ENCODE assay signal across 22 cellular contexts in genomic region chr17:17345294-17345597, GRCh38.
"Had no signal": no experiment of that assay in that cellular context is flagged by ENCODE, and none has a peak within 500 bp of the region (broad histone marks: within the 10 kb centered on the region; RNA-seq: fewer than 3 reads in every experiment).

No MANE protein-coding gene starts in this region.

- H3K36me3 ChIP-seq: adrenal gland, ascending aorta, cardiac muscle cell, esophagus squamous epithelium, transverse colon had no signal

- H3K4me3 ChIP-seq: adrenal gland, ascending aorta, cardiac muscle cell, esophagus squamous epithelium, mucosa of descending colon, sigmoid colon, testis, transverse colon had no signal

- H3K27ac ChIP-seq: adrenal gland, ascending aorta, cardiac muscle cell, epithelial cell of prostate, esophagus squamous epithelium, sigmoid colon, testis, transverse colon had no signal

- H3K4me1 ChIP-seq: adrenal gland, ascending aorta, esophagus squamous epithelium, sigmoid colon, testis, transverse colon had no signal

- DNase-seq: activated CD4-positive, alpha-beta memory T cell treated with anti-CD3 and anti-CD28 coated beads, Interleukin-2, amount 10 ng/mL, durations not matched to agents 7 days and 5 days; activated CD4-positive, alpha-beta T cell treated with anti-CD3 and anti-CD28 coated beads for 1 hour; activated CD4-positive, alpha-beta T cell treated with anti-CD3 and anti-CD28 coated beads, Interleukin-2, amount 10 ng/mL, durations not matched to agents 7 days and 5 days; activated gamma-delta T cell; activated T-cell treated with anti-CD3 and anti-CD28 coated beads, Interleukin-2, amount 50 U/mL, for 24 hours; esophagus squamous epithelium; mucosa of descending colon; sigmoid colon; small intestine; stimulated activated CD4-positive, alpha-beta T cell treated with anti-CD3 and anti-CD28 coated beads, Interleukin-15, amount 100 ng/mL, for 24 hours; stimulated activated CD4-positive, alpha-beta T cell treated with anti-CD3 and anti-CD28 coated beads, Interleukin-2, amount 100 ng/mL, for 24 hours; stimulated activated naive CD4-positive, alpha-beta T cell; T-helper 17 cell; testis; transverse colon had no signal

- H3K27me3 ChIP-seq: adrenal gland, ascending aorta, cardiac muscle cell, esophagus squamous epithelium, testis, transverse colon had no signal

- ATAC-seq: activated naive CD4-positive, alpha-beta T cell treated with anti-CD3 and anti-CD28 coated beads, Interleukin-2, amount 50 U/mL, for 72 hours; left ventricle myocardium superior; mucosa of descending colon; T-helper 17 cell; WTC11 had no signal

- H3K9me3 ChIP-seq: adrenal gland, ascending aorta, esophagus squamous epithelium, mucosa of descending colon, sigmoid colon, testis, transverse colon had no signal
